Comparison of ENCODE assay signal across 8 cellular contexts in genomic region chrX:139203681-139204575, GRCh38.
A peak's percentile ranks its signal among the peaks of the same experiment; 100 is the strongest.
DNase-seq lines count a peak whose midpoint lies in the region; ATAC-seq lines count a peak whose summit lies in the region.

No MANE protein-coding gene starts in this region.

- peak overlapping the region; percentile 56 for H3K4me3 Mint-ChIP-seq in activated T-helper 2 cell treated with anti-CD3 and anti-CD28 coated beads, Interferon-gamma antibody, Interleukin-2, Interleukin-4, amounts not matched to agents 10 μg/mL and 5 μg/mL and 100 μg/mL, durations not matched to agents 14 hours and 24 hours and 36 hours (ENCODE audit: low read depth)
- peak overlapping the region; percentile 45 to 90 (median 83) for H3K4me3 Mint-ChIP-seq in immature natural killer cell
- H3K4me3 Mint-ChIP-seq in stimulated activated memory B cell treated with anti-CD40 and anti-IgM and Interleukin-4, amounts not matched to agents 10 μg/mL and 1 μg/mL and 100 μg/mL, for 72 hours, result peak overlapping the region; percentile 61

- no peaks in the 10 kb centered on the region for H3K36me3 Mint-ChIP-seq in activated T-helper 2 cell treated with anti-CD3 and anti-CD28 coated beads, Interferon-gamma antibody, Interleukin-2, Interleukin-4, amounts not matched to agents 10 μg/mL and 5 μg/mL and 100 μg/mL, durations not matched to agents 14 hours and 24 hours and 36 hours (ENCODE audit: low read depth)
- H3K36me3 Mint-ChIP-seq in immature natural killer cell, result no peaks in the 10 kb centered on the region
- H3K36me3 Mint-ChIP-seq in stimulated activated memory B cell treated with anti-CD40 and anti-IgM and Interleukin-4, amounts not matched to agents 10 μg/mL and 1 μg/mL and 100 μg/mL, for 72 hours, result no peaks in the 10 kb centered on the region

- H3K4me1 Mint-ChIP-seq in activated T-helper 2 cell treated with anti-CD3 and anti-CD28 coated beads, Interferon-gamma antibody, Interleukin-2, Interleukin-4, amounts not matched to agents 10 μg/mL and 5 μg/mL and 100 μg/mL, durations not matched to agents 14 hours and 24 hours and 36 hours (ENCODE audit: low read depth), result peaks cover 2% of the 10 kb centered on the region
- peaks cover 3 to 6% of the 10 kb centered on the region in 2 donors for H3K4me1 Mint-ChIP-seq in immature natural killer cell
- peaks cover 6% of the 10 kb centered on the region for H3K4me1 Mint-ChIP-seq in stimulated activated memory B cell treated with anti-CD40 and anti-IgM and Interleukin-4, amounts not matched to agents 10 μg/mL and 1 μg/mL and 100 μg/mL, for 72 hours

- no peaks in the 10 kb centered on the region for H3K9me3 Mint-ChIP-seq in activated T-helper 2 cell treated with anti-CD3 and anti-CD28 coated beads, Interferon-gamma antibody, Interleukin-2, Interleukin-4, amounts not matched to agents 10 μg/mL and 5 μg/mL and 100 μg/mL, durations not matched to agents 14 hours and 24 hours and 36 hours
- peaks cover 0 to 2% (median 0%) of the 10 kb centered on the region in 6 donors for H3K9me3 Mint-ChIP-seq in immature natural killer cell
- H3K9me3 Mint-ChIP-seq in stimulated activated memory B cell treated with anti-CD40 and anti-IgM and Interleukin-4, amounts not matched to agents 10 μg/mL and 1 μg/mL and 100 μg/mL, for 72 hours, result no peaks in the 10 kb centered on the region

- peaks cover 34% of the 10 kb centered on the region for H3K27me3 Mint-ChIP-seq in activated T-helper 2 cell treated with anti-CD3 and anti-CD28 coated beads, Interferon-gamma antibody, Interleukin-2, Interleukin-4, amounts not matched to agents 10 μg/mL and 5 μg/mL and 100 μg/mL, durations not matched to agents 14 hours and 24 hours and 36 hours (ENCODE audit: low read depth)
- H3K27me3 Mint-ChIP-seq in immature natural killer cell (ENCODE audit: low read depth in 3 of 3), result peaks cover 7 to 17% (median 13%) of the 10 kb centered on the region in 3 donors
- H3K27me3 Mint-ChIP-seq in stimulated activated memory B cell treated with anti-CD40 and anti-IgM and Interleukin-4, amounts not matched to agents 10 μg/mL and 1 μg/mL and 100 μg/mL, for 72 hours, result peaks cover 49% of the 10 kb centered on the region

- ATAC-seq in stimulated activated memory B cell treated with anti-CD40 and anti-IgM and Interleukin-4, amounts not matched to agents 10 μg/mL and 1 μg/mL and 100 μg/mL, for 72 hours, result no peak

- intact Hi-C loops in activated T-helper 2 cell treated with anti-CD3 and anti-CD28 coated beads, Interferon-gamma antibody, Interleukin-2, Interleukin-4, amounts not matched to agents 10 μg/mL and 5 μg/mL and 100 μg/mL, durations not matched to agents 14 hours and 24 hours and 36 hours (cut with micrococcal nuclease), result no loop called here

- H3K27ac Mint-ChIP-seq in activated T-helper 2 cell treated with anti-CD3 and anti-CD28 coated beads, Interferon-gamma antibody, Interleukin-2, Interleukin-4, amounts not matched to agents 10 μg/mL and 5 μg/mL and 100 μg/mL, durations not matched to agents 14 hours and 24 hours and 36 hours, result no peak overlapping the region
- no peak overlapping the region for H3K27ac Mint-ChIP-seq in immature natural killer cell
- H3K27ac Mint-ChIP-seq in stimulated activated memory B cell treated with anti-CD40 and anti-IgM and Interleukin-4, amounts not matched to agents 10 μg/mL and 1 μg/mL and 100 μg/mL, for 72 hours, result no peak overlapping the region

- peak; percentile 2 for DNase-seq in NCI-H146 (lab: John Stamatoyannopoulos, UW)
- DNase-seq in NCI-H146 treated with DMSO at 0.1 percent for 48 hours (lab: John Stamatoyannopoulos, UW; ENCODE audit: unreplicated experiment), result no peak
- no peak for DNase-seq in activated T-helper 2 cell treated with anti-CD3 and anti-CD28 coated beads, Interferon-gamma antibody, Interleukin-2, Interleukin-4, amounts not matched to agents 10 μg/mL and 5 μg/mL and 100 μg/mL, durations not matched to agents 14 hours and 24 hours and 36 hours (ENCODE audit: low spot score)
- no peak for DNase-seq in immature natural killer cell
- DNase-seq in DMS79 (lab: John Stamatoyannopoulos, UW), result no peak
- DNase-seq in foreskin melanocyte, result no peak
- no peak for DNase-seq in stimulated activated CD4-positive, alpha-beta T cell treated with anti-CD3 and anti-CD28 coated beads, Interleukin-4, amount 100 ng/mL, for 4 hours
